Comparison of ENCODE assay signal across 8 cellular contexts in genomic region chr7:954330-955238, GRCh38. TPM values are rescaled to one million over a fixed set of nuclear protein-coding genes. Genes with fewer than 3 reads are reported as not detected.
DNase-seq lines count a peak whose midpoint lies in the region; ATAC-seq and TF ChIP-seq lines count a peak whose summit lies in the region.

TSS of gene ADAP1 (minus strand) at chr7:954680. CDS start at chr7:954477, 203 bp downstream.

- no peak within 1 kb of the TSS for H3K27ac Mint-ChIP-seq in activated T-helper 17 cell treated with anti-CD3 and anti-CD28 coated beads, Interleukin-2, amount 50 U/mL, for 72 hours
- H3K27ac Mint-ChIP-seq in type B pancreatic cell: peak within 1 kb of the TSS; percentile 47

- no peaks in the 10 kb centered on the region for H3K27me3 ChIP-seq in neutrophil

- peaks cover 63 to 65% of the 10 kb centered on the region in 2 experiments for H3K4me1 ChIP-seq in neutrophil (ENCODE audit: control insufficient read depth in 1 of 2, insufficient read depth in 1 of 2, low read depth in 1 of 2, low read length in 1 of 2)

- H3K9me3 ChIP-seq in neutrophil: no peaks in the 10 kb centered on the region

- H3K27ac ChIP-seq in neutrophil: peak within 1 kb of the TSS; percentile 94

- peaks cover 12% of the 10 kb centered on the region for H3K36me3 ChIP-seq in neutrophil

- DNase-seq in D341Med (ENCODE audit: low spot score) (peak; percentile 90), NCI-H526 treated with DMSO at 0.1 percent for 48 hours (lab: John Stamatoyannopoulos, UW) (peak; percentile 6), head of caudate nucleus (peak in 39 of 42 donors; percentile 27 to 86 (median 67)), type B pancreatic cell (ENCODE audit: extremely low spot score, unreplicated experiment) (no peak), NCI-H1105 (lab: John Stamatoyannopoulos, UW) (no peak)

- peak; percentile 55 for TF ChIP-seq CTCF in neutrophil (IDR thresholded peaks at IDR 0.05)
- peak; percentile 33 for TF ChIP-seq CTCF in type B pancreatic cell (conservative IDR thresholded peaks at IDR 0.05)

- intact Hi-C loops in head of caudate nucleus (cut with DNase I): loop anchor here (2.0 kb wide), 1 partner anchor 44 kb away; no protein-coding TSS in a partner anchor

- H3K27me3 Mint-ChIP-seq in activated T-helper 17 cell treated with anti-CD3 and anti-CD28 coated beads, Interleukin-2, amount 50 U/mL, for 72 hours: peaks cover 7% of the 10 kb centered on the region
- peaks cover 14% of the 10 kb centered on the region for H3K27me3 Mint-ChIP-seq in type B pancreatic cell

- H3K4me3 ChIP-seq in neutrophil (ENCODE audit: low read depth in 1 of 2, low read length in 1 of 2): peak within 1 kb of the TSS; percentile 85 to 97

- no peaks in the 10 kb centered on the region for H3K4me1 Mint-ChIP-seq in activated T-helper 17 cell treated with anti-CD3 and anti-CD28 coated beads, Interleukin-2, amount 50 U/mL, for 72 hours
- H3K4me1 Mint-ChIP-seq in type B pancreatic cell (ENCODE audit: unreplicated experiment): no peaks in the 10 kb centered on the region

- H3K4me3 Mint-ChIP-seq in activated T-helper 17 cell treated with anti-CD3 and anti-CD28 coated beads, Interleukin-2, amount 50 U/mL, for 72 hours: peak within 1 kb of the TSS; percentile 72
- H3K4me3 Mint-ChIP-seq in type B pancreatic cell: peak within 1 kb of the TSS; percentile 87

- peak; percentile 59 for ATAC-seq in GM21529 (IDR thresholded peaks at IDR 0.05; ENCODE audit: unreplicated experiment)
- ATAC-seq in activated T-helper 17 cell treated with anti-CD3 and anti-CD28 coated beads, Interleukin-2, amount 50 U/mL, for 72 hours (replicated peaks): peak; percentile 83

- H3K36me3 Mint-ChIP-seq in activated T-helper 17 cell treated with anti-CD3 and anti-CD28 coated beads, Interleukin-2, amount 50 U/mL, for 72 hours (ENCODE audit: low read depth): peaks cover 6% of the 10 kb centered on the region
- no peaks in the 10 kb centered on the region for H3K36me3 Mint-ChIP-seq in type B pancreatic cell

- H3K9me3 Mint-ChIP-seq in activated T-helper 17 cell treated with anti-CD3 and anti-CD28 coated beads, Interleukin-2, amount 50 U/mL, for 72 hours: no peaks in the 10 kb centered on the region
- H3K9me3 Mint-ChIP-seq in type B pancreatic cell: no peaks in the 10 kb centered on the region

RNA-seq across cellular contexts. Expression of gene ADAP1, which starts in this region (rescaled TPM):
- 10 to 100 TPM in 1 of 2 donors, 1 to 10 TPM in 1; 2.3 to 23.7 TPM for total RNA-seq in activated T-helper 17 cell treated with anti-CD3 and anti-CD28 coated beads, Interleukin-2, amount 50 U/mL, for 72 hours
- total RNA-seq in type B pancreatic cell (ENCODE audit: low replicate concordance): 15.7 and 18.1 TPM in 2 replicates

Comparison
In these comparisons a context has a peak if more than half of its experiments do, and no peak if none do; other contexts are left out.
1. DNase-seq: peak in D341Med (single experiment), NCI-H526 treated with DMSO at 0.1 percent for 48 hours (single experiment) and head of caudate nucleus (39 of 42); none in type B pancreatic cell (single experiment) and NCI-H1105 (single experiment).